20 cellular contexts compared by ENCODE assay signal in genomic region chr1:43797926-43798325, GRCh38.
"Had no signal": no experiment of that assay in that cellular context is flagged by ENCODE, and none has a peak within 500 bp of the region (broad histone marks: within the 10 kb centered on the region; RNA-seq: fewer than 3 reads in every experiment).

No MANE protein-coding gene starts in this region.

- ATAC-seq: gastroesophageal sphincter, heart left ventricle, left ventricle myocardium superior, natural killer cell had no signal

- H3K27me3 ChIP-seq: colonic mucosa, esophagus muscularis mucosa, gastroesophageal sphincter, heart left ventricle, right atrium auricular region, spleen, testis had no signal

- H3K36me3 ChIP-seq: colonic mucosa, prostate gland, right atrium auricular region had no signal

- H3K9me3 ChIP-seq: colonic mucosa, esophagus muscularis mucosa, gastroesophageal sphincter, heart left ventricle, prostate gland, right atrium auricular region, spleen, testis had no signal

- H3K4me1 ChIP-seq: colonic mucosa, prostate gland, testis had no signal

- H3K27ac ChIP-seq: colonic mucosa, esophagus muscularis mucosa, gastroesophageal sphincter, heart left ventricle, prostate gland, right atrium auricular region, spleen, testis had no signal

- DNase-seq: activated CD4-positive, alpha-beta memory T cell treated with anti-CD3 and anti-CD28 coated beads for 36 hours; activated CD4-positive, alpha-beta T cell treated with anti-CD3 and anti-CD28 coated beads for 48 hours; activated naive CD4-positive, alpha-beta T cell treated with anti-CD3 and anti-CD28 coated beads for 36 hours; activated naive CD8-positive, alpha-beta T cell treated with anti-CD3 and anti-CD28 coated beads, Interleukin-2, amount 10 ng/mL, durations not matched to agents 7 days and 5 days; activated T-cell treated with anti-CD3 and anti-CD28 coated beads, Interleukin-2, amount 50 U/mL, for 48 hours; amniotic stem cell; colonic mucosa; heart left ventricle; left ventricle myocardium superior; mammary epithelial cell; natural killer cell; spleen; stimulated activated CD4-positive, alpha-beta T cell treated with anti-CD3 and anti-CD28 coated beads, Interleukin-4, amount 100 ng/mL, for 1 hour; stimulated activated naive CD4-positive, alpha-beta T cell; T-helper 9 cell; testis had no signal

- H3K4me3 ChIP-seq: colonic mucosa, esophagus muscularis mucosa, gastroesophageal sphincter, heart left ventricle, prostate gland, right atrium auricular region, spleen, testis had no signal
